27 cellular contexts compared by ENCODE assay signal in the genomic region with DNA sequence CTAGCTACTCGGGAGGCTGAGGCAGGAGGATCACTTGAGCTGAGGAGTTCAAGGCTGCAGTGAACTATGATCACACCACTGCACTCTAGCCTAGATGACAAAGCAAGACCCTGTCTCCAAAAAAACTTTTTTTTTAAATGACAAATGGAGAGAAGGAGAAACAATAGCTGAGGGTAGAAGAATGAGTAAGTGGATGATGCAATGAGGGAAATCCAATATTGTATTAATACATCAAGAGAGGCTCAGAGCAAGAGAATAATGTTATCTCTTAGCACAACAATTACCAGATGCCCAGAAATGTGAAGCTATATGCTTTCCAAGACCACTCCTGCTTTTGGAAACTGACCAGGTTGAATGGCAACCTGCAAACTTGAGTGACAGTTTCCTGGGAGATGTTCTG. TPM values are rescaled to one million over a fixed set of nuclear protein-coding genes. Genes with fewer than 3 reads are reported as not detected.
DNase-seq lines count a peak whose midpoint lies in the region; ATAC-seq, FAIRE-seq and TF ChIP-seq lines count a peak whose summit lies in the region.
"Had no signal": no experiment of that assay in that cellular context is flagged by ENCODE, and none has a peak within 500 bp of the region (broad histone marks: within the 10 kb centered on the region; RNA-seq: fewer than 3 reads in every experiment).

No MANE protein-coding gene starts in this region.

- no peak for ATAC-seq in esophagus mucosa
- ATAC-seq: A549, GM12878, GM23338, HCT116 had no signal

- DNase-seq in activated CD4-positive, alpha-beta T cell treated with anti-CD3 and anti-CD28 coated beads, Interleukin-2, amount 10 ng/mL, durations not matched to agents 24 days and 14 days: peak; percentile 1
- DNase-seq in activated CD4-positive, alpha-beta T cell treated with anti-CD3 and anti-CD28 coated beads, Interleukin-2, amount 50 U/mL, for 1 hour: no peak
- DNase-seq in bronchial epithelial cell (ENCODE audit: low read depth) (peak; percentile 4), fibroblast of the aortic adventitia (ENCODE audit: low read depth) (peak; percentile 78), endothelial cell (ENCODE audit: low spot score) (no peak), NCI-H510A treated with DMSO at 0.1 percent for 48 hours (lab: John Stamatoyannopoulos, UW) (no peak)
- DNase-seq: 8988T; ACHN; AML-193; BE2C; CD4-positive, alpha-beta T cell; CD8-positive, alpha-beta memory T cell; DMS 273 treated with DMSO at 0.1 percent for 48 hours; DMS79; EL; GDM1; H9; HFFc6 had no signal

- intact Hi-C loops in activated CD4-positive, alpha-beta T cell treated with anti-CD3 and anti-CD28 coated beads, Interleukin-2, amount 10 ng/mL, durations not matched to agents 24 days and 14 days (cut with micrococcal nuclease): no loop called here

- H3K27me3 ChIP-seq in bronchial epithelial cell (ENCODE audit: control insufficient read depth, insufficient read depth, low read length): no peaks in the 10 kb centered on the region
- H3K27me3 ChIP-seq: BE2C had no signal

- TF ChIP-seq CTCF in bronchial epithelial cell (IDR thresholded peaks at IDR 0.05; ENCODE audit: insufficient read depth, low read length, severe bottlenecking) (no peak), fibroblast of the aortic adventitia (IDR thresholded peaks at IDR 0.05; ENCODE audit: insufficient read depth, low read length) (no peak), endothelial cell (IDR thresholded peaks at IDR 0.05; ENCODE audit: unreplicated experiment) (no peak)

- no peaks in the 10 kb centered on the region for H3K9me3 Mint-ChIP-seq in activated CD4-positive, alpha-beta T cell treated with anti-CD3 and anti-CD28 coated beads, Interleukin-2, amount 10 ng/mL, durations not matched to agents 24 days and 14 days
- H3K9me3 Mint-ChIP-seq in endothelial cell (ENCODE audit: unreplicated experiment): no peaks in the 10 kb centered on the region
- H3K9me3 Mint-ChIP-seq: CD4-positive, alpha-beta T cell; CD8-positive, alpha-beta memory T cell; HFFc6 had no signal

- H3K4me3 ChIP-seq in bronchial epithelial cell (ENCODE audit: low read depth, low read length) (no peak overlapping the region), fibroblast of the aortic adventitia (ENCODE audit: low read depth, low read length) (no peak overlapping the region)
- H3K4me3 ChIP-seq: A549; BLaER1 treated with 17β-estradiol and CSF1 and Interleukin-3, amounts not matched to agents 10 nM and 100 nM; GM12878; GM23338 had no signal

- no peak overlapping the region for H3K27ac Mint-ChIP-seq in activated CD4-positive, alpha-beta T cell treated with anti-CD3 and anti-CD28 coated beads, Interleukin-2, amount 10 ng/mL, durations not matched to agents 24 days and 14 days
- H3K27ac Mint-ChIP-seq in endothelial cell (ENCODE audit: unreplicated experiment): no peak overlapping the region
- H3K27ac Mint-ChIP-seq: CD14-positive monocyte; CD4-positive, alpha-beta T cell; CD8-positive, alpha-beta memory T cell; GM23338; H9; HFFc6 had no signal

- H3K36me3 Mint-ChIP-seq in activated CD4-positive, alpha-beta T cell treated with anti-CD3 and anti-CD28 coated beads, Interleukin-2, amount 10 ng/mL, durations not matched to agents 24 days and 14 days (ENCODE audit: low read depth): no peaks in the 10 kb centered on the region
- H3K36me3 Mint-ChIP-seq in endothelial cell (ENCODE audit: low read depth, unreplicated experiment): no peaks in the 10 kb centered on the region
- H3K36me3 Mint-ChIP-seq: CD14-positive monocyte; CD8-positive, alpha-beta memory T cell had no signal

- peaks cover 1% of the 10 kb centered on the region for H3K27me3 Mint-ChIP-seq in activated CD4-positive, alpha-beta T cell treated with anti-CD3 and anti-CD28 coated beads, Interleukin-2, amount 10 ng/mL, durations not matched to agents 24 days and 14 days
- H3K27me3 Mint-ChIP-seq in endothelial cell (ENCODE audit: unreplicated experiment): no peaks in the 10 kb centered on the region
- H3K27me3 Mint-ChIP-seq: CD4-positive, alpha-beta T cell had no signal

- no peak for FAIRE-seq in bronchial epithelial cell (lab: Jason Lieb, UNC)
- FAIRE-seq: D721Med, GM12878, GM19239 had no signal

- no peaks in the 10 kb centered on the region for H3K36me3 ChIP-seq in bronchial epithelial cell (ENCODE audit: control insufficient read depth, insufficient read depth, low read length)
- H3K36me3 ChIP-seq: BE2C; BLaER1 treated with 17β-estradiol and CSF1 and Interleukin-3, amounts not matched to agents 10 nM and 100 nM had no signal

- no peaks in the 10 kb centered on the region for H3K4me1 Mint-ChIP-seq in activated CD4-positive, alpha-beta T cell treated with anti-CD3 and anti-CD28 coated beads, Interleukin-2, amount 10 ng/mL, durations not matched to agents 24 days and 14 days
- no peaks in the 10 kb centered on the region for H3K4me1 Mint-ChIP-seq in endothelial cell (ENCODE audit: unreplicated experiment)
- H3K4me1 Mint-ChIP-seq: CD14-positive monocyte; CD8-positive, alpha-beta memory T cell; GM23338 had no signal

- H3K4me3 Mint-ChIP-seq in activated CD4-positive, alpha-beta T cell treated with anti-CD3 and anti-CD28 coated beads, Interleukin-2, amount 10 ng/mL, durations not matched to agents 24 days and 14 days: no peak overlapping the region
- H3K4me3 Mint-ChIP-seq in endothelial cell (ENCODE audit: unreplicated experiment): no peak overlapping the region
- H3K4me3 Mint-ChIP-seq: CD14-positive monocyte; CD4-positive, alpha-beta T cell; CD8-positive, alpha-beta memory T cell; GM23338; H9; HFFc6 had no signal

RNA-seq across cellular contexts. Expression of gene GPR173, which starts 19.9 kb away (rescaled TPM):
- not detected in 2 replicates for total RNA-seq in activated CD4-positive, alpha-beta T cell treated with anti-CD3 and anti-CD28 coated beads, Interleukin-2, amount 10 ng/mL, durations not matched to agents 24 days and 14 days
- under 0.01 TPM in 1 of 2 replicates, not detected in the other for total RNA-seq in bronchial epithelial cell
- total RNA-seq in fibroblast of the aortic adventitia (ENCODE audit: low replicate concordance): 1.1 and 2.5 TPM in 2 replicates
- total RNA-seq in esophagus mucosa: 0.08 TPM
- total RNA-seq in endothelial cell (ENCODE audit: unreplicated experiment): 9.4 TPM
- total RNA-seq: CD4-positive, alpha-beta T cell; CD8-positive, alpha-beta memory T cell had no signal

RNA-seq across cellular contexts. Expression of gene TSPYL2, which starts 53.5 kb away (rescaled TPM):
- 37.3 and 40.3 TPM in 2 replicates for total RNA-seq in activated CD4-positive, alpha-beta T cell treated with anti-CD3 and anti-CD28 coated beads, Interleukin-2, amount 10 ng/mL, durations not matched to agents 24 days and 14 days
- total RNA-seq in bronchial epithelial cell: 8.7 and 12.9 TPM in 2 replicates
- total RNA-seq in fibroblast of the aortic adventitia (ENCODE audit: low replicate concordance): 15.2 and 17.5 TPM in 2 replicates
- total RNA-seq in esophagus mucosa: 2.5 TPM
- 27.9 TPM for total RNA-seq in endothelial cell (ENCODE audit: unreplicated experiment)

Comparison
In these comparisons a context has a peak if more than half of its experiments do, and no peak if none do; other contexts are left out.
1. DNase-seq: peak in activated CD4-positive, alpha-beta T cell treated with anti-CD3 and anti-CD28 coated beads, Interleukin-2, amount 10 ng/mL, durations not matched to agents 24 days and 14 days (single experiment), bronchial epithelial cell (single experiment) and fibroblast of the aortic adventitia (single experiment); none in activated CD4-positive, alpha-beta T cell treated with anti-CD3 and anti-CD28 coated beads, Interleukin-2, amount 50 U/mL, for 1 hour (single experiment), endothelial cell (single experiment) and NCI-H510A treated with DMSO at 0.1 percent for 48 hours (single experiment).